8 cellular contexts compared by ENCODE assay signal in genomic region chr9:109117856-109118801, GRCh38. TPM values are rescaled to one million over a fixed set of nuclear protein-coding genes. Genes with fewer than 3 reads are reported as not detected.
DNase-seq lines count a peak whose midpoint lies in the region; ATAC-seq and TF ChIP-seq lines count a peak whose summit lies in the region.

No MANE protein-coding gene starts in this region.

- no peak for TF ChIP-seq CTCF in left ventricle myocardium inferior (IDR thresholded peaks at IDR 0.05; ENCODE audit: borderline replicate concordance)
- TF ChIP-seq CTCF in gastrocnemius medialis (IDR thresholded peaks at IDR 0.05 in 4 of 5, conservative IDR thresholded peaks at IDR 0.05 in 1 of 5), result no peak

- in situ Hi-C loops in gastrocnemius medialis (cut with MboI; ENCODE audit: low sequenced_read_pairs in 4 of 4), result loop anchor here in 1 of 4 donors (25.0 kb wide), 1 partner anchor 1831 kb away; the partner anchor contains the start of gene RAD23B

- H3K27ac Mint-ChIP-seq in activated naive CD4-positive, alpha-beta T cell treated with anti-CD3 and anti-CD28 coated beads, Interleukin-2, amount 10 ng/mL, durations not matched to agents 7 days and 5 days, result peak overlapping the region; percentile 90

- H3K4me1 Mint-ChIP-seq in activated naive CD4-positive, alpha-beta T cell treated with anti-CD3 and anti-CD28 coated beads, Interleukin-2, amount 10 ng/mL, durations not matched to agents 7 days and 5 days, result peaks cover 67% of the 10 kb centered on the region

- peak; percentile 15 to 32 for ATAC-seq in gastrocnemius medialis
- ATAC-seq in HG02623 (IDR thresholded peaks at IDR 0.05; ENCODE audit: unreplicated experiment), result no peak

- H3K27me3 Mint-ChIP-seq in activated naive CD4-positive, alpha-beta T cell treated with anti-CD3 and anti-CD28 coated beads, Interleukin-2, amount 10 ng/mL, durations not matched to agents 7 days and 5 days, result no peaks in the 10 kb centered on the region

- H3K4me1 ChIP-seq in left ventricle myocardium inferior, result peaks cover 70% of the 10 kb centered on the region
- H3K4me1 ChIP-seq in gastrocnemius medialis, result peaks cover 44 to 61% of the 10 kb centered on the region in 2 donors

- H3K36me3 ChIP-seq in left ventricle myocardium inferior, result no peaks in the 10 kb centered on the region
- H3K36me3 ChIP-seq in gastrocnemius medialis, result no peaks in the 10 kb centered on the region

- intact Hi-C loops in left ventricle myocardium inferior (cut with micrococcal nuclease), result no loop called here
- intact Hi-C loops in gastrocnemius medialis (cut with DNase I; ENCODE audit: low total_unique reads), result loop anchor here (2.0 to 10.0 kb wide), 4 partner anchors 19 to 1383 kb away; partner anchors contain the start of gene CTNNAL1

- peak; percentile 90 for DNase-seq in HCEC 1CT
- DNase-seq in RPMI8226, result peak; percentile 25
- peak; percentile 54 for DNase-seq in activated naive CD4-positive, alpha-beta T cell treated with anti-CD3 and anti-CD28 coated beads, Interleukin-2, amount 10 ng/mL, durations not matched to agents 7 days and 5 days
- DNase-seq in left ventricle myocardium inferior, result no peak
- DNase-seq in gastrocnemius medialis, result peak; percentile 32 to 57
- no peak for DNase-seq in NCI-H1436 treated with DMSO at 0.1 percent for 48 hours (lab: John Stamatoyannopoulos, UW)
- DNase-seq in SHP77 treated with DMSO at 0.1 percent for 48 hours (lab: John Stamatoyannopoulos, UW), result no peak

- H3K9me3 Mint-ChIP-seq in activated naive CD4-positive, alpha-beta T cell treated with anti-CD3 and anti-CD28 coated beads, Interleukin-2, amount 10 ng/mL, durations not matched to agents 7 days and 5 days, result no peaks in the 10 kb centered on the region

- peak overlapping the region; percentile 97 for H3K4me3 Mint-ChIP-seq in activated naive CD4-positive, alpha-beta T cell treated with anti-CD3 and anti-CD28 coated beads, Interleukin-2, amount 10 ng/mL, durations not matched to agents 7 days and 5 days

- peaks cover 32% of the 10 kb centered on the region for H3K36me3 Mint-ChIP-seq in activated naive CD4-positive, alpha-beta T cell treated with anti-CD3 and anti-CD28 coated beads, Interleukin-2, amount 10 ng/mL, durations not matched to agents 7 days and 5 days

- H3K27me3 ChIP-seq in left ventricle myocardium inferior (ENCODE audit: low read depth) (no peaks in the 10 kb centered on the region), gastrocnemius medialis (no peaks in the 10 kb centered on the region)

- peak; percentile 36 to 53 for TF ChIP-seq POLR2A in gastrocnemius medialis (IDR thresholded peaks at IDR 0.05)

- H3K9me3 ChIP-seq in left ventricle myocardium inferior (replicated peaks), result no peaks in the 10 kb centered on the region
- no peaks in the 10 kb centered on the region for H3K9me3 ChIP-seq in gastrocnemius medialis

- peak overlapping the region; percentile 91 for H3K4me3 ChIP-seq in left ventricle myocardium inferior
- H3K4me3 ChIP-seq in gastrocnemius medialis, result peak overlapping the region; percentile 73 to 97 (median 86)

- peak overlapping the region; percentile 98 for H3K27ac ChIP-seq in left ventricle myocardium inferior (replicated peaks)
- H3K27ac ChIP-seq in gastrocnemius medialis, result peak overlapping the region; percentile 76 to 98 (median 88)

- CTCF ChIA-PET in activated naive CD4-positive, alpha-beta T cell treated with anti-CD3 and anti-CD28 coated beads, Interleukin-2, amount 10 ng/mL, durations not matched to agents 7 days and 5 days (lab: Charles Lee), result interaction anchor here (0.7 to 1.9 kb wide), 6 partner anchors 9 to 164 kb away, joined by 3 to 9 read pairs (median 4); no protein-coding TSS in a partner anchor

RNA-seq across cellular contexts. Expression of gene TMEM245, which starts 1.6 kb away (rescaled TPM):
- 97.4 TPM for total RNA-seq in left ventricle myocardium inferior
- total RNA-seq in gastrocnemius medialis, result 100 to 1,000 TPM in 1 of 4 donors, 10 to 100 TPM in 3; 45.7 to 121 (median 71.4) TPM

RNA-seq across cellular contexts. Expression of gene FRRS1L, which starts 48.9 kb away (rescaled TPM):
- total RNA-seq in left ventricle myocardium inferior (2.5 TPM), gastrocnemius medialis (under 1 TPM in 1 of 4 donors, not detected in 3; 0.02 TPM)

Comparison
In these comparisons a context has a peak if more than half of its experiments do, and no peak if none do; other contexts are left out.
1. DNase-seq: peak in HCEC 1CT (single experiment), RPMI8226 (single experiment), activated naive CD4-positive, alpha-beta T cell treated with anti-CD3 and anti-CD28 coated beads, Interleukin-2, amount 10 ng/mL, durations not matched to agents 7 days and 5 days (single experiment) and gastrocnemius medialis (2 of 2); none in left ventricle myocardium inferior (single experiment), NCI-H1436 treated with DMSO at 0.1 percent for 48 hours (single experiment) and SHP77 treated with DMSO at 0.1 percent for 48 hours (single experiment).